In genomic region chr11:119168471-119169271, GRCh38 we compare ENCODE assay signal across 7 cellular contexts. TPM values are rescaled to one million over a fixed set of nuclear protein-coding genes. Genes with fewer than 3 reads are reported as not detected.
A peak's percentile ranks its signal among the peaks of the same experiment; 100 is the strongest.
DNase-seq lines count a peak whose midpoint lies in the region; ATAC-seq and TF ChIP-seq lines count a peak whose summit lies in the region.

Gene NLRX1, plus strand, starts transcription at chr11:119168725. Its CDS starts 2,679 bp downstream, at chr11:119171404.

- peak within 1 kb of the TSS; percentile 72 for H2AFZ ChIP-seq in smooth muscle cell (ENCODE audit: low read depth)

- peak within 1 kb of the TSS; percentile 88 for H3K27ac ChIP-seq in VCaP
- peak within 1 kb of the TSS; percentile 95 to 98 for H3K27ac ChIP-seq in breast epithelium
- peak within 1 kb of the TSS; percentile 52 for H3K27ac ChIP-seq in smooth muscle cell (ENCODE audit: low read depth)

- WGBS in smooth muscle cell (ENCODE audit: low lambda C conversion rate): 6% methylated on average over 46 of the region's 63 CpGs

- peak; percentile 97 for DNase-seq in GM13976 (ENCODE audit: low spot score)
- DNase-seq in NCI-H1694 (lab: John Stamatoyannopoulos, UW): peak; percentile 15
- peak; percentile 73 to 88 for DNase-seq in breast epithelium (ENCODE audit: low spot score in 2 of 2)
- DNase-seq in iPS-NIHi7 (ENCODE audit: extremely low spot score): peak; percentile 97
- peak; percentile 50 for DNase-seq in smooth muscle cell (lab: John Stamatoyannopoulos, UW; ENCODE audit: unreplicated experiment)

- in situ Hi-C loops in GM13976 (cut with MboI; ENCODE audit: low sequenced_read_pairs, unreplicated experiment): no loop called here

- no peaks in the 10 kb centered on the region for H3K4me1 ChIP-seq in breast epithelium
- no peaks in the 10 kb centered on the region for H3K4me1 ChIP-seq in smooth muscle cell (ENCODE audit: low read depth)

- H3K9me3 ChIP-seq in breast epithelium: no peaks in the 10 kb centered on the region
- no peaks in the 10 kb centered on the region for H3K9me3 ChIP-seq in smooth muscle cell (replicated peaks; ENCODE audit: low read depth)

- TF ChIP-seq CTCF in GM13976 (IDR thresholded peaks at IDR 0.05; ENCODE audit: borderline replicate concordance, control extremely low read depth, extremely low read depth, insufficient read depth, missing control alignments) (peak; percentile 86), VCaP (conservative IDR thresholded peaks at IDR 0.05) (peak; percentile 97), breast epithelium (IDR thresholded peaks at IDR 0.05) (peak; percentile 66 to 91 (median 81)), smooth muscle cell (IDR thresholded peaks at IDR 0.05; ENCODE audit: borderline replicate concordance, insufficient read depth, poor library complexity, severe bottlenecking) (peak; percentile 64)

- peak; percentile 84 for ATAC-seq in HG02763 (IDR thresholded peaks at IDR 0.05; ENCODE audit: unreplicated experiment)

- peak within 1 kb of the TSS; percentile 74 for H3K9ac ChIP-seq in smooth muscle cell (ENCODE audit: low read depth)

- TF ChIP-seq POLR2A in breast epithelium (IDR thresholded peaks at IDR 0.05): no peak

- intact Hi-C loops in breast epithelium (cut with DNase I; ENCODE audit: low total_unique reads): no loop called here

- peak within 1 kb of the TSS; percentile 80 to 96 (median 87) for H3K4me3 ChIP-seq in breast epithelium
- H3K4me3 ChIP-seq in smooth muscle cell: peak within 1 kb of the TSS; percentile 77

- no peaks in the 10 kb centered on the region for H3F3A ChIP-seq in smooth muscle cell (ENCODE audit: low read depth)

- H3K79me2 ChIP-seq in smooth muscle cell (ENCODE audit: low read depth): no peaks in the 10 kb centered on the region

- H3K27me3 ChIP-seq in breast epithelium (no peaks in the 10 kb centered on the region), smooth muscle cell (ENCODE audit: low read depth) (no peaks in the 10 kb centered on the region)

- no peaks in the 10 kb centered on the region for H4K20me1 ChIP-seq in smooth muscle cell (ENCODE audit: low read depth)

- H3K4me2 ChIP-seq in smooth muscle cell: peak within 1 kb of the TSS; percentile 76

- no peaks in the 10 kb centered on the region for H3K36me3 ChIP-seq in breast epithelium
- no peaks in the 10 kb centered on the region for H3K36me3 ChIP-seq in smooth muscle cell (ENCODE audit: low read depth)

RNA-seq across cellular contexts. Expression of gene NLRX1, which starts in this region (rescaled TPM):
- total RNA-seq in breast epithelium (10 to 100 TPM; 11.5 to 16.1 (median 13.3) TPM), smooth muscle cell (10.6 and 13.0 TPM in 2 replicates)
- 16.8 and 18.7 TPM in 2 replicates for polyA plus RNA-seq in smooth muscle cell

Comparison
In these comparisons a context has a peak if more than half of its experiments do, and no peak if none do; other contexts are left out.
1. Peak in every context shown above with its lines: DNase-seq, ATAC-seq, H3K4me3 ChIP-seq and H3K27ac ChIP-seq.
2. DNase-seq: peak in every context shown above with its lines; median percentile 97 in GM13976; 97 in iPS-NIHi7; 80 in breast epithelium; 50 in smooth muscle cell; 15 in NCI-H1694.